In the genomic region with DNA sequence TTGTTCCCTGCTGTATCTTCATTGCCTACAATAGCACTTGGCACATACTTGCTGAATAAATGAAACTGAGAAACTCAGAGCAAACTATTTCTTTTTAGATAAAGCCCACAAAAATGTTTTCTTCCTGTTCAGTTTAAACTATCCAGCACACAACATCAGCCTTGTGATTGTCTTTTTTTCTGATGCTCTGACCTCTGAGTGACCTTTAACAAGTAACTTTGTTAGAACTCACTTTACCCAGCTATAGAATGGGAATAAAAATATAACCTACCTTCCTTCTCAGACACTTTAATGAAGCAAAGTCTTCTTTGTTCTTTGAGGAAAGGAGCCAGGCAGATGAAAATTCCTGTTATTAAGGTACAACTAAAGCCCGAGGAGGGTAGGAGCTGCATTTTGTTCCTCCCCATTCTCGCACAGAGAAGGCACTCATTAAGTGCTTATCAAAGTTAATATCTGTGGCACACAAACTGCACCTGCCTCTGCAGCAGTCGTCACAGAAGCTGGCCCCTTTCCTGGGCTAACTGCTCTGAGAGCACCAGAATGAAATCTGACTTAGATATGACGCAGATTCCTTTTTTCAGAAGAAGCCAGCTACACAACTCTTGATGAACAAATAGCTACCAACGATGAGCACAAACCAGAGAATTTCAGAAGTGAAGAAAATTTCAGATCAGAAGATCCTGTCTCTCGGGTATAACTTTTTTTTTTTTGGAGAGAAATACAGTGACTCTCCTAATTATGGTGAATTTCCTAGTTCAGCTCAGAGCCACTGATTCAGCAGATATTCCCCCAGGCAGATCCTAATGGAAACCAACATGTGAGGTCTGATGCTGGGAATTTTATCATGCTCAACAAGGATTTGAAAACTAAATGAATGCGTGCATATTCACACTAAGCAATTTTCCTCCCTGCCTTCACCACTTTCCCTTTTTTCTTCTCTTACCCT, we compare ENCODE assay signal across 8 cellular contexts. TPM values are rescaled to one million over a fixed set of nuclear protein-coding genes. Genes with fewer than 3 reads are reported as not detected.
DNase-seq lines count a peak whose midpoint lies in the region; ATAC-seq and TF ChIP-seq lines count a peak whose summit lies in the region.

No MANE protein-coding gene starts in this region.

- no peaks in the 10 kb centered on the region for H3K27me3 Mint-ChIP-seq in activated naive CD4-positive, alpha-beta T cell treated with anti-CD3 and anti-CD28 coated beads, Interleukin-2, amount 10 ng/mL, durations not matched to agents 7 days and 5 days
- H3K27me3 Mint-ChIP-seq in neural crest cell (ENCODE audit: low read depth), result no peaks in the 10 kb centered on the region

- in situ Hi-C loops in KBM-7 (cut with MboI; ENCODE audit: low pct_unique_long_range_greater_than_20kb, low sequenced_read_pairs), result no loop called here

- peak overlapping the region; percentile 81 for H3K4me3 Mint-ChIP-seq in activated naive CD4-positive, alpha-beta T cell treated with anti-CD3 and anti-CD28 coated beads, Interleukin-2, amount 10 ng/mL, durations not matched to agents 7 days and 5 days
- no peak overlapping the region for H3K4me3 Mint-ChIP-seq in neural crest cell

- peak; percentile 26 for DNase-seq in NCI-H774 (lab: John Stamatoyannopoulos, UW)
- DNase-seq in activated naive CD4-positive, alpha-beta T cell treated with anti-CD3 and anti-CD28 coated beads, Interleukin-2, amount 10 ng/mL, durations not matched to agents 7 days and 5 days, result peak; percentile 46
- DNase-seq in neural crest cell (ENCODE audit: low read depth, low spot score), result no peak
- DNase-seq in C1 segment of cervical spinal cord (lab: John Stamatoyannopoulos, UW), result no peak
- no peak for DNase-seq in KBM-7
- DNase-seq in UCSD-AML1 (lab: John Stamatoyannopoulos, UW; ENCODE audit: unreplicated experiment), result no peak
- DNase-seq in mucosa of gallbladder (ENCODE audit: low spot score), result no peak

- peak overlapping the region; percentile 93 for H3K27ac Mint-ChIP-seq in activated naive CD4-positive, alpha-beta T cell treated with anti-CD3 and anti-CD28 coated beads, Interleukin-2, amount 10 ng/mL, durations not matched to agents 7 days and 5 days
- H3K27ac Mint-ChIP-seq in neural crest cell (ENCODE audit: unreplicated experiment), result peak overlapping the region; percentile 29

- TF ChIP-seq CTCF in neural crest cell (conservative IDR thresholded peaks at IDR 0.05), result no peak

- peaks cover 1% of the 10 kb centered on the region for H3K36me3 Mint-ChIP-seq in activated naive CD4-positive, alpha-beta T cell treated with anti-CD3 and anti-CD28 coated beads, Interleukin-2, amount 10 ng/mL, durations not matched to agents 7 days and 5 days
- H3K36me3 Mint-ChIP-seq in neural crest cell (ENCODE audit: low read depth), result no peaks in the 10 kb centered on the region

- no peaks in the 10 kb centered on the region for H3K9me3 Mint-ChIP-seq in activated naive CD4-positive, alpha-beta T cell treated with anti-CD3 and anti-CD28 coated beads, Interleukin-2, amount 10 ng/mL, durations not matched to agents 7 days and 5 days
- no peaks in the 10 kb centered on the region for H3K9me3 Mint-ChIP-seq in neural crest cell

- CTCF ChIA-PET in activated naive CD4-positive, alpha-beta T cell treated with anti-CD3 and anti-CD28 coated beads, Interleukin-2, amount 10 ng/mL, durations not matched to agents 7 days and 5 days (lab: Charles Lee), result interaction anchor here (0.7 to 3.8 kb wide), 7 partner anchors 11 to 467 kb away, joined by 3 to 19 read pairs (median 4); a partner anchor contains a TSS

- H3K4me1 Mint-ChIP-seq in activated naive CD4-positive, alpha-beta T cell treated with anti-CD3 and anti-CD28 coated beads, Interleukin-2, amount 10 ng/mL, durations not matched to agents 7 days and 5 days, result peaks cover 38% of the 10 kb centered on the region
- H3K4me1 Mint-ChIP-seq in neural crest cell, result peaks cover 15% of the 10 kb centered on the region

- peak; percentile 15 for ATAC-seq in GM21515 (IDR thresholded peaks at IDR 0.05; ENCODE audit: unreplicated experiment)

RNA-seq across cellular contexts. Expression of a gene that starts 31.0 kb away (rescaled TPM):
- total RNA-seq in neural crest cell (1.3 and 1.8 TPM in 2 replicates), mucosa of gallbladder (57.8 TPM)

Comparison
In these comparisons a context has a peak if more than half of its experiments do, and no peak if none do; other contexts are left out.
1. DNase-seq: peak in NCI-H774 (single experiment) and activated naive CD4-positive, alpha-beta T cell treated with anti-CD3 and anti-CD28 coated beads, Interleukin-2, amount 10 ng/mL, durations not matched to agents 7 days and 5 days (single experiment); none in neural crest cell (single experiment), C1 segment of cervical spinal cord (0 of 14), KBM-7 (single experiment), UCSD-AML1 (single experiment) and mucosa of gallbladder (single experiment).
2. RNA of a gene that starts 31.0 kb away (total RNA-seq): 57.8 TPM in mucosa of gallbladder (single experiment); 1.3 to 1.8 TPM in neural crest cell; every median in the first group is over 10 times any median in the second.